ENCODE assay signal across 9 cellular contexts in genomic region chr16:24013054-24013636, GRCh38.
DNase-seq lines count a peak whose midpoint lies in the region; ATAC-seq and TF ChIP-seq lines count a peak whose summit lies in the region.
"Had no signal": no experiment of that assay in that cellular context is flagged by ENCODE, and none has a peak within 500 bp of the region (broad histone marks: within the 10 kb centered on the region; RNA-seq: fewer than 3 reads in every experiment).

No MANE protein-coding gene starts in this region.

- POLR2A ChIA-PET in HEK293T (lab: Yijun Ruan, JAX) = no interaction called here

- ATAC-seq in activated T-helper 17 cell treated with anti-CD3 and anti-CD28 coated beads, Interleukin-2, amount 50 U/mL, for 72 hours (replicated peaks) = no peak
- no peak for ATAC-seq in stimulated activated memory B cell treated with anti-CD40 and anti-IgM and Interleukin-4, amounts not matched to agents 10 μg/mL and 1 μg/mL and 100 μg/mL, for 72 hours
- ATAC-seq in HG02970 (IDR thresholded peaks at IDR 0.05; ENCODE audit: low FRiP score, unreplicated experiment) = no peak
- ATAC-seq: HCT116 had no signal

- H3K4me1 Mint-ChIP-seq in activated naive CD4-positive, alpha-beta T cell treated with anti-CD3 and anti-CD28 coated beads, Interleukin-2, amount 10 ng/mL, durations not matched to agents 7 days and 5 days = peaks cover 57% of the 10 kb centered on the region
- H3K4me1 Mint-ChIP-seq in activated naive CD4-positive, alpha-beta T cell treated with anti-CD3 and anti-CD28 coated beads for 36 hours (ENCODE audit: low read depth) = peaks cover 45% of the 10 kb centered on the region
- H3K4me1 Mint-ChIP-seq in activated T-helper 17 cell treated with anti-CD3 and anti-CD28 coated beads, Interleukin-2, amount 50 U/mL, for 72 hours = peaks cover 30% of the 10 kb centered on the region
- H3K4me1 Mint-ChIP-seq in stimulated activated memory B cell treated with anti-CD40 and anti-IgM and Interleukin-4, amounts not matched to agents 10 μg/mL and 1 μg/mL and 100 μg/mL, for 72 hours = peaks cover 93% of the 10 kb centered on the region

- H3K36me3 Mint-ChIP-seq in activated naive CD4-positive, alpha-beta T cell treated with anti-CD3 and anti-CD28 coated beads, Interleukin-2, amount 10 ng/mL, durations not matched to agents 7 days and 5 days = peaks cover 12% of the 10 kb centered on the region
- H3K36me3 Mint-ChIP-seq in activated naive CD4-positive, alpha-beta T cell treated with anti-CD3 and anti-CD28 coated beads for 36 hours (ENCODE audit: low read depth) = no peaks in the 10 kb centered on the region
- H3K36me3 Mint-ChIP-seq in activated T-helper 17 cell treated with anti-CD3 and anti-CD28 coated beads, Interleukin-2, amount 50 U/mL, for 72 hours (ENCODE audit: low read depth) = peaks cover 11% of the 10 kb centered on the region
- H3K36me3 Mint-ChIP-seq in stimulated activated memory B cell treated with anti-CD40 and anti-IgM and Interleukin-4, amounts not matched to agents 10 μg/mL and 1 μg/mL and 100 μg/mL, for 72 hours = peaks cover 34% of the 10 kb centered on the region

- intact Hi-C loops in activated naive CD4-positive, alpha-beta T cell treated with anti-CD3 and anti-CD28 coated beads for 36 hours (cut with micrococcal nuclease) = loop anchor here (5.0 kb wide), 1 partner anchor 61 kb away; no protein-coding TSS in a partner anchor

- no peaks in the 10 kb centered on the region for H3K27me3 Mint-ChIP-seq in activated naive CD4-positive, alpha-beta T cell treated with anti-CD3 and anti-CD28 coated beads, Interleukin-2, amount 10 ng/mL, durations not matched to agents 7 days and 5 days
- H3K27me3 Mint-ChIP-seq in activated naive CD4-positive, alpha-beta T cell treated with anti-CD3 and anti-CD28 coated beads for 36 hours (ENCODE audit: low read depth) = no peaks in the 10 kb centered on the region
- no peaks in the 10 kb centered on the region for H3K27me3 Mint-ChIP-seq in activated T-helper 17 cell treated with anti-CD3 and anti-CD28 coated beads, Interleukin-2, amount 50 U/mL, for 72 hours
- H3K27me3 Mint-ChIP-seq in stimulated activated memory B cell treated with anti-CD40 and anti-IgM and Interleukin-4, amounts not matched to agents 10 μg/mL and 1 μg/mL and 100 μg/mL, for 72 hours = no peaks in the 10 kb centered on the region

- H3K27ac Mint-ChIP-seq in activated naive CD4-positive, alpha-beta T cell treated with anti-CD3 and anti-CD28 coated beads, Interleukin-2, amount 10 ng/mL, durations not matched to agents 7 days and 5 days = peak overlapping the region; percentile 94
- H3K27ac Mint-ChIP-seq in activated naive CD4-positive, alpha-beta T cell treated with anti-CD3 and anti-CD28 coated beads for 36 hours = no peak overlapping the region
- peak overlapping the region; percentile 81 for H3K27ac Mint-ChIP-seq in activated T-helper 17 cell treated with anti-CD3 and anti-CD28 coated beads, Interleukin-2, amount 50 U/mL, for 72 hours
- H3K27ac Mint-ChIP-seq in stimulated activated memory B cell treated with anti-CD40 and anti-IgM and Interleukin-4, amounts not matched to agents 10 μg/mL and 1 μg/mL and 100 μg/mL, for 72 hours = peak overlapping the region; percentile 71

- no peak overlapping the region for H3K4me3 Mint-ChIP-seq in activated naive CD4-positive, alpha-beta T cell treated with anti-CD3 and anti-CD28 coated beads, Interleukin-2, amount 10 ng/mL, durations not matched to agents 7 days and 5 days
- H3K4me3 Mint-ChIP-seq in activated naive CD4-positive, alpha-beta T cell treated with anti-CD3 and anti-CD28 coated beads for 36 hours = no peak overlapping the region
- no peak overlapping the region for H3K4me3 Mint-ChIP-seq in activated T-helper 17 cell treated with anti-CD3 and anti-CD28 coated beads, Interleukin-2, amount 50 U/mL, for 72 hours
- H3K4me3 Mint-ChIP-seq in stimulated activated memory B cell treated with anti-CD40 and anti-IgM and Interleukin-4, amounts not matched to agents 10 μg/mL and 1 μg/mL and 100 μg/mL, for 72 hours = peak overlapping the region; percentile 37

- CTCF ChIA-PET in activated naive CD4-positive, alpha-beta T cell treated with anti-CD3 and anti-CD28 coated beads, Interleukin-2, amount 10 ng/mL, durations not matched to agents 7 days and 5 days (lab: Charles Lee) = interaction anchor here (15.7 kb wide), 1 partner anchor 210 kb away, joined by 303 read pairs; no protein-coding TSS in a partner anchor
- CTCF ChIA-PET in activated naive CD4-positive, alpha-beta T cell treated with anti-CD3 and anti-CD28 coated beads for 36 hours (lab: Charles Lee) = interaction anchor here (5.0 to 9.8 kb wide), 2 partner anchors 23 to 209 kb away, joined by 21 to 195 read pairs; no protein-coding TSS in a partner anchor
- CTCF ChIA-PET in HEK293T (lab: Yijun Ruan, JAX) = no interaction called here

- no peak for DNase-seq in activated naive CD4-positive, alpha-beta T cell treated with anti-CD3 and anti-CD28 coated beads, Interleukin-2, amount 10 ng/mL, durations not matched to agents 7 days and 5 days
- no peak for DNase-seq in activated naive CD4-positive, alpha-beta T cell treated with anti-CD3 and anti-CD28 coated beads for 36 hours
- no peak for DNase-seq in HEK293T (ENCODE audit: extremely low spot score)
- DNase-seq in superior temporal gyrus (ENCODE audit: extremely low spot score) = no peak
- DNase-seq: stimulated activated CD4-positive, alpha-beta T cell treated with anti-CD3 and anti-CD28 coated beads, Interleukin-1b, Interleukin-23, amount 100 ng/mL, for 48 hours had no signal

- no peaks in the 10 kb centered on the region for H3K9me3 Mint-ChIP-seq in activated naive CD4-positive, alpha-beta T cell treated with anti-CD3 and anti-CD28 coated beads, Interleukin-2, amount 10 ng/mL, durations not matched to agents 7 days and 5 days
- H3K9me3 Mint-ChIP-seq in activated naive CD4-positive, alpha-beta T cell treated with anti-CD3 and anti-CD28 coated beads for 36 hours = no peaks in the 10 kb centered on the region
- no peaks in the 10 kb centered on the region for H3K9me3 Mint-ChIP-seq in activated T-helper 17 cell treated with anti-CD3 and anti-CD28 coated beads, Interleukin-2, amount 50 U/mL, for 72 hours
- H3K9me3 Mint-ChIP-seq in stimulated activated memory B cell treated with anti-CD40 and anti-IgM and Interleukin-4, amounts not matched to agents 10 μg/mL and 1 μg/mL and 100 μg/mL, for 72 hours = no peaks in the 10 kb centered on the region

TF ChIP-seq in HEK293T, 16 proteins besides CTCF, POLR2A, EP300 and RAD21:
- TF ChIP-seq ELF4 (IDR thresholded peaks at IDR 0.05) (peak; percentile 89), TARDBP (IDR thresholded peaks at IDR 0.05) (no peak), CTBP1 (IDR thresholded peaks at IDR 0.05; ENCODE audit: borderline replicate concordance) (no peak), FOXA1 (IDR thresholded peaks at IDR 0.05) (no peak), SP1 (IDR thresholded peaks at IDR 0.05) (no peak), FOXK2 (IDR thresholded peaks at IDR 0.05) (no peak), ZNF384 (IDR thresholded peaks at IDR 0.05) (no peak), FOXM1 (IDR thresholded peaks at IDR 0.05; ENCODE audit: borderline replicate concordance) (no peak)
